ENCODE assay signal across 9 cellular contexts in the genomic region with DNA sequence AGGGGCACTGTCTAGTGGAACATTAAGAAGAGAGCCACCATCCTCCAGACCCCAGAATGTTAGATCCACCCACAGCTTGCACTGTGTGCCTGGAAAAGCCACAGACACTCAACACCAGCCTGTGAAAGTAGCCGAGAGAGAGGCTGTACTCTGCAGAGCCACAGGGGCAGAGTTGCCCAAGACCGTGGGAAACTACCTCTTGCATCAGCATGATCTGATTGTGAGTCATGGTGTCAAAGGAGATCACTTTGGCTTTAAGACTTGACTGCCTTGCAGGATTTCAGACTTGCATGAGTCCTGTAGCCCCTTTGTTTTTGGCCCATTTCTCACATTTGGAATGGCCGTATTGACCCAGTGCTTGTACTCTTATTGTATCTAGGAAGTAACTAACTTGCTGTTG.
DNase-seq lines count a peak whose midpoint lies in the region; TF ChIP-seq lines count a peak whose summit lies in the region.
"Had no signal": no experiment of that assay in that cellular context is flagged by ENCODE, and none has a peak within 500 bp of the region (broad histone marks: within the 10 kb centered on the region; RNA-seq: fewer than 3 reads in every experiment).

No MANE protein-coding gene starts in this region.

- no peak overlapping the region for H3K4me2 ChIP-seq in mesendoderm (ENCODE audit: low read length)

- H3K27ac ChIP-seq in mesendoderm (ENCODE audit: low read depth, low read length) = no peak overlapping the region

- TF ChIP-seq CTCF in astrocyte of the spinal cord (IDR thresholded peaks at IDR 0.05; ENCODE audit: low read depth, low read length) = no peak

- H3K9ac ChIP-seq in mesendoderm (ENCODE audit: low read length) = no peak overlapping the region

- no peaks in the 10 kb centered on the region for H3K4me1 ChIP-seq in mesendoderm (ENCODE audit: control insufficient read depth, low read depth, low read length)

- H2BK120ac ChIP-seq in mesendoderm (ENCODE audit: low read depth, low read length) = no peak overlapping the region

- H3K4me3 ChIP-seq in astrocyte of the spinal cord (ENCODE audit: low read depth, low read length) = no peak overlapping the region
- no peak overlapping the region for H3K4me3 ChIP-seq in mesendoderm (ENCODE audit: low read length)

- DNase-seq in GM04503 (ENCODE audit: low read depth) = peak; percentile 17
- DNase-seq in astrocyte of the spinal cord (ENCODE audit: low read depth, low spot score) = peak; percentile 38
- DNase-seq in mesendoderm = peak; percentile 19
- DNase-seq in DMS79 (lab: John Stamatoyannopoulos, UW) = no peak
- no peak for DNase-seq in DMS153 (lab: John Stamatoyannopoulos, UW)
- DNase-seq in epidermal melanocyte (ENCODE audit: insufficient read length, low spot score) = no peak
- DNase-seq in NCI-H2029 treated with DMSO at 0.1 percent for 48 hours (lab: John Stamatoyannopoulos, UW) = no peak
- DNase-seq: activated gamma-delta T cell had no signal

- no peak for TF ChIP-seq RAD21 in Ishikawa (IDR thresholded peaks at IDR 0.05; ENCODE audit: low read depth)

- H3K79me2 ChIP-seq in mesendoderm (ENCODE audit: control insufficient read depth, insufficient read depth, low read length) = no peaks in the 10 kb centered on the region

- no peak overlapping the region for H3K56ac ChIP-seq in mesendoderm (ENCODE audit: low read length)

- no peak overlapping the region for H3K4ac ChIP-seq in mesendoderm (ENCODE audit: low read depth, low read length)

- H3K27me3 ChIP-seq in mesendoderm (ENCODE audit: insufficient read depth, low read length, poor library complexity) = no peaks in the 10 kb centered on the region

- H2BK5ac ChIP-seq in mesendoderm (ENCODE audit: low read length) = no peak overlapping the region

- in situ Hi-C loops in astrocyte of the spinal cord (cut with HindIII; ENCODE audit: low sequenced_read_pairs) = no loop called here

- no peak overlapping the region for H2AK5ac ChIP-seq in mesendoderm (ENCODE audit: low read length)

- H4K8ac ChIP-seq in mesendoderm (ENCODE audit: low read depth, low read length) = no peak overlapping the region

- WGBS in mesendoderm (ENCODE audit: extremely low coverage, insufficient coverage, low lambda C conversion rate) = no CpG with 5 or more reads among the region's 3 CpGs

- no peak overlapping the region for H3K18ac ChIP-seq in mesendoderm (ENCODE audit: low read length)

- no peak overlapping the region for H4K5ac ChIP-seq in mesendoderm (ENCODE audit: low read length)

- H3K79me1 ChIP-seq in mesendoderm (ENCODE audit: low read length) = no peaks in the 10 kb centered on the region

- no peak overlapping the region for H2BK15ac ChIP-seq in mesendoderm (replicated peaks; ENCODE audit: low read depth)

- H3K36me3 ChIP-seq in mesendoderm (ENCODE audit: control insufficient read depth, insufficient read depth, low read length) = no peaks in the 10 kb centered on the region

- no peak for TF ChIP-seq EP300 in Ishikawa (IDR thresholded peaks at IDR 0.05; ENCODE audit: borderline replicate concordance)

- no peak overlapping the region for H3K23ac ChIP-seq in mesendoderm (ENCODE audit: low read length)

TF ChIP-seq in Ishikawa, 13 proteins besides CTCF, POLR2A, EP300 and RAD21:
- TF ChIP-seq TCF12 (IDR thresholded peaks at IDR 0.05; ENCODE audit: low read depth) = no peak
- TF ChIP-seq CEBPB (IDR thresholded peaks at IDR 0.05) = 0 out of 2 replicates have a peak, but pooled peaks have one; percentile 6
- TF ChIP-seq FOXM1 (IDR thresholded peaks at IDR 0.05; ENCODE audit: borderline replicate concordance, low read depth) = no peak

Comparison
In these comparisons a context has a peak if more than half of its experiments do, and no peak if none do; other contexts are left out.
1. DNase-seq: peak in GM04503 (single experiment), astrocyte of the spinal cord (single experiment) and mesendoderm (single experiment); none in DMS79 (single experiment), DMS153 (single experiment), epidermal melanocyte (single experiment) and NCI-H2029 treated with DMSO at 0.1 percent for 48 hours (single experiment).